Comparison of ENCODE assay signal across 9 cellular contexts in genomic region chr2:43051316-43051715, GRCh38.
DNase-seq lines count a peak whose midpoint lies in the region; ATAC-seq and TF ChIP-seq lines count a peak whose summit lies in the region.
"Had no signal": no experiment of that assay in that cellular context is flagged by ENCODE, and none has a peak within 500 bp of the region (broad histone marks: within the 10 kb centered on the region; RNA-seq: fewer than 3 reads in every experiment).

No MANE protein-coding gene starts in this region.

- CTCF ChIA-PET in HCT116 (lab: Charles Lee): no interaction called here

- H3K9ac ChIP-seq in HCT116 (ENCODE audit: low read length): no peak overlapping the region

- no peaks in the 10 kb centered on the region for H3K79me2 ChIP-seq in HCT116 (ENCODE audit: insufficient read depth, low read length)

- no peaks in the 10 kb centered on the region for H4K20me1 ChIP-seq in HCT116 (ENCODE audit: insufficient read depth)

- H2AFZ ChIP-seq in HCT116 (ENCODE audit: low read depth, low read length, poor library complexity, severe bottlenecking): peak overlapping the region; percentile 54

- no peak overlapping the region for H3K4me3 ChIP-seq in HCT116 (replicated peaks in 1 of 2; ENCODE audit: low read depth in 1 of 2, low read length in 2 of 2)
- no peak overlapping the region for H3K4me3 ChIP-seq in skin epidermis

- peak; percentile 26 for DNase-seq in HCT116 (ENCODE audit: low read depth, low spot score)
- DNase-seq in SW 1271 (lab: John Stamatoyannopoulos, UW): peak; percentile 28 to 65
- peak; percentile 68 for DNase-seq in epithelial cell of prostate (ENCODE audit: low read depth, low spot score)
- DNase-seq in OCI-M2 (lab: John Stamatoyannopoulos, UW; ENCODE audit: unreplicated experiment): no peak
- DNase-seq in SKM-1 treated with dmso at 0.1 percent for 144 hours (lab: John Stamatoyannopoulos, UW; ENCODE audit: unreplicated experiment): no peak
- no peak for DNase-seq in NCI-H446 (lab: John Stamatoyannopoulos, UW)
- no peak for DNase-seq in UCSD-AML1 (lab: John Stamatoyannopoulos, UW; ENCODE audit: unreplicated experiment)
- DNase-seq: NCI-H1930 had no signal

- POLR2A ChIA-PET in HCT116 (lab: Charles Lee): no interaction called here

- RAD21 ChIA-PET in HCT116 (lab: Charles Lee; ENCODE audit: low non-redundant PET in 1 of 2, low total read pairs in 2 of 2, uncharacterized antibody in 2 of 2, unreplicated experiment in 2 of 2): no interaction called here

- BruUV-seq in HCT116 (replicated peaks; lab: Mats Ljungman, UMichigan): no TSS peak

- H3K9me2 ChIP-seq in HCT116 (ENCODE audit: insufficient read depth): no peaks in the 10 kb centered on the region

- no peaks in the 10 kb centered on the region for H3K9me3 ChIP-seq in HCT116 (ENCODE audit: control insufficient read depth in 1 of 2, insufficient read depth in 1 of 2, low read depth in 1 of 2, low read length in 2 of 2)

- no peak for TF ChIP-seq CTCF in HCT116 (IDR thresholded peaks at IDR 0.05 in 2 of 3, conservative IDR thresholded peaks at IDR 0.05 in 1 of 3; ENCODE audit: borderline replicate concordance in 1 of 3, insufficient read depth in 1 of 3, low read depth in 2 of 3, low read length in 2 of 3)

- H3K4me2 ChIP-seq in HCT116 (ENCODE audit: low read length): peak overlapping the region; percentile 57

- peak; percentile 81 for ATAC-seq in HCT116

- no peak for TF ChIP-seq POLR2A in HCT116 (IDR thresholded peaks at IDR 0.05; ENCODE audit: borderline replicate concordance, extremely low read depth, insufficient read depth, insufficient read length)

- H3K4me1 ChIP-seq in HCT116 (ENCODE audit: control insufficient read depth in 1 of 2, insufficient read depth in 2 of 2, low read length in 2 of 2): peaks cover 0 to 16% of the 10 kb centered on the region in 2 experiments; a peak in 2 of 4 replicates

- no peaks in the 10 kb centered on the region for H3K27me3 ChIP-seq in HCT116 (ENCODE audit: insufficient read depth, low read length)

- H3K27ac ChIP-seq in HCT116 (ENCODE audit: low read depth, low read length): no peak overlapping the region
- H3K27ac ChIP-seq in epithelial cell of prostate: peak overlapping the region; percentile 98
- peak overlapping the region in 14 of 21 experiments; percentile 6 to 78 (median 54) for H3K27ac ChIP-seq in skin epidermis

- TF ChIP-seq RAD21 in HCT116 (IDR thresholded peaks at IDR 0.05; ENCODE audit: low read depth): no peak

- H3K36me3 ChIP-seq in HCT116 (ENCODE audit: control insufficient read depth in 1 of 2, insufficient read depth in 2 of 2, low read length in 2 of 2): no peaks in the 10 kb centered on the region

- intact Hi-C loops in HCT116 (cut with micrococcal nuclease): no loop called here

TF ChIP-seq in HCT116, 20 proteins besides CTCF, POLR2A, EP300 and RAD21:
- TF ChIP-seq FOSL1 (IDR thresholded peaks at IDR 0.05; ENCODE audit: low read depth): 0 out of 2 replicates have a peak, but pooled peaks have one; percentile 38
- TF ChIP-seq EZH2phosphoT487 (IDR thresholded peaks at IDR 0.05; ENCODE audit: borderline replicate concordance): no peak
- peak; percentile 50 for TF ChIP-seq JUND (IDR thresholded peaks at IDR 0.05)
- no peak for TF ChIP-seq REST (IDR thresholded peaks at IDR 0.05; ENCODE audit: low read depth)
- TF ChIP-seq CBX3 (IDR thresholded peaks at IDR 0.05; ENCODE audit: low read depth): peak; percentile 41; the same call in 1 of the 2 replicates
- no peak for TF ChIP-seq SRF (IDR thresholded peaks at IDR 0.05; ENCODE audit: low read depth)
- TF ChIP-seq ZFX (IDR thresholded peaks at IDR 0.05): no peak
- TF ChIP-seq EGR1 (IDR thresholded peaks at IDR 0.05; ENCODE audit: low read depth): no peak
- peak; percentile 26; the same call in 1 of the 2 replicates for TF ChIP-seq SP1 (IDR thresholded peaks at IDR 0.05; ENCODE audit: low read depth)
- no peak for TF ChIP-seq ZNF274 (IDR thresholded peaks at IDR 0.05; ENCODE audit: low read depth, low read length)
- TF ChIP-seq TCF7L2 (IDR thresholded peaks at IDR 0.05; ENCODE audit: borderline replicate concordance, extremely low read depth, insufficient read depth, insufficient read length): no peak
- TF ChIP-seq SIN3A (IDR thresholded peaks at IDR 0.05; ENCODE audit: low read depth): no peak
- TF ChIP-seq YY1 (IDR thresholded peaks at IDR 0.05; ENCODE audit: extremely low read depth, insufficient replicate concordance, low read depth, low read length): no peak
- TF ChIP-seq ELF1 (IDR thresholded peaks at IDR 0.05; ENCODE audit: borderline replicate concordance, low read depth): no peak
- no peak for TF ChIP-seq CEBPB (IDR thresholded peaks at IDR 0.05; ENCODE audit: low read depth)
- no peak for TF ChIP-seq ATF3 (IDR thresholded peaks at IDR 0.05)
- TF ChIP-seq MAX (IDR thresholded peaks at IDR 0.05): peak; percentile 29; the same call in 1 of the 2 replicates
- TF ChIP-seq POLR2AphosphoS5 (IDR thresholded peaks at IDR 0.05; ENCODE audit: low read depth, low read length): no peak
- TF ChIP-seq ZBTB33 (IDR thresholded peaks at IDR 0.05; ENCODE audit: extremely low read depth, insufficient replicate concordance, low read length): no peak
- no peak for TF ChIP-seq EZH2 (IDR thresholded peaks at IDR 0.05)

Comparison
In these comparisons a context has a peak if more than half of its experiments do, and no peak if none do; other contexts are left out.
1. DNase-seq: peak in HCT116 (single experiment), SW 1271 (2 of 2) and epithelial cell of prostate (single experiment); none in OCI-M2 (single experiment), SKM-1 treated with dmso at 0.1 percent for 144 hours (single experiment), NCI-H446 (0 of 2) and UCSD-AML1 (single experiment).